Comparison of ENCODE assay signal across 8 cellular contexts in the genomic region with DNA sequence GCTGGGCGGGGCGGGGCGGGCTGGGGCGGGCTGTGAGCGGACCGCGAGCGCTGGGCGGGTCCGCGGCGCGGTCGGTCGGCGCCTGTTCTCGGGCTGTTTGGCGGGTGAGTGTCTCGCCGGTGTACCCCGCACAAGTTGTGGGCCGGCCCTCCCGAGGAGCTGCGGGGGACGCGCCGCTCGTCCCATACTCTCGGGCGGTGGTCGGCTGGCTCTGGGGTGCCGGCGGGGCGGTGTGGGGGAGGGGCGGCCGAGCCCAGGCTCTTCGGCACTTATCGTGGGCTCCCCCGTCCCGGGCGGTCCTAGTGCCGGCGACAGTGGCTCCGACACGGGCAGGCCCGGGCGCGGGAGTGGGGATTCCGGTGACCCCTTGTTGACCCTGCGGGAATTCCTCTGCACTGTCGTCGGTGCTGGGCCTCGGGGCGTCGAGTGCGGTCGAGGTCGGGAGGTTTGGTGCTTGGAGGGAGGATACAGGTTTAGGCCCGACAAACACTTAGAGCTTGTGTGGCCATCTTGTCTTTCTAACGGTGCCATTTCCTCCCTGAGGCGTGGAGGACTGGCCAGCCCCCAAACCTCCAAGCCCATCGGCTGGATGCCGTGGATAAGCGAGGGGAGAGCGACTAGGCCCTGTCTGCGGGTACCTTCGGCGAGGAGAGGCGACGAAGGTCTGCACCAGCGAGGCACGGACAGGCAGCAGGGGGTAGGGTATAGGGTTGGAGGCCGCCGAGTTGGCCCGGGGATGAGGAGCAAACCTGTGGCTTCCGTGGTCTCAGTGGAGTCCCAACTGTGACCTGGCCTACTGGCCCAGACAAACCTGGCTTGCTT. TPM values are rescaled to one million over a fixed set of nuclear protein-coding genes. Genes with fewer than 3 reads are reported as not detected.
DNase-seq lines count a peak whose midpoint lies in the region; ATAC-seq and TF ChIP-seq lines count a peak whose summit lies in the region.

SEPTIN2 (plus strand) TSS at position 47 of the 822 bp plus-strand sequence. CDS start 8,308 bp downstream, outside the sequence.

- H3K27ac ChIP-seq in SK-N-SH (ENCODE audit: low read depth in 2 of 2, low read length in 1 of 2) (peak within 1 kb of the TSS; percentile 99 to 100), angular gyrus (ENCODE audit: low read depth, low read length) (peak within 1 kb of the TSS; percentile 100)

- no peaks in the 10 kb centered on the region for H3K27me3 Mint-ChIP-seq in Calu3 (ENCODE audit: unreplicated experiment)

- POLR2A ChIA-PET in SK-N-SH (lab: Yijun Ruan, JAX): interaction anchor here (0.7 to 3.0 kb wide), 2 partner anchors 12 to 25 kb away, joined by 3 to 24 read pairs; no protein-coding TSS in a partner anchor

- TF ChIP-seq EP300 in SK-N-SH (IDR thresholded peaks at IDR 0.05; ENCODE audit: borderline replicate concordance in 1 of 2, low read depth in 1 of 2, low read length in 1 of 2): no peak

- TF ChIP-seq RAD21 in SK-N-SH (IDR thresholded peaks at IDR 0.05; ENCODE audit: low read length): no peak

- under 1% methylated on average over 26 of the region's 76 CpGs for whole genome bisulfite sequencing in SK-N-SH (ENCODE audit: low lambda C conversion rate)

- H3K4me1 Mint-ChIP-seq in Calu3 (ENCODE audit: low read depth, unreplicated experiment): peaks cover 53% of the 10 kb centered on the region

- H2AFZ ChIP-seq in SK-N-SH (ENCODE audit: low read depth): peak within 1 kb of the TSS; percentile 79

- CTCF ChIA-PET in Calu3 (lab: Charles Lee): no interaction called here
- CTCF ChIA-PET in SK-N-SH (lab: Yijun Ruan, JAX): interaction anchor here (0.6 to 3.4 kb wide), 8 partner anchors 7 to 562 kb away, joined by 3 to 29 read pairs (median 3); no protein-coding TSS in a partner anchor

- H3K4me2 ChIP-seq in SK-N-SH: peak within 1 kb of the TSS; percentile 89

- peak within 1 kb of the TSS; percentile 97 for H3K4me3 Mint-ChIP-seq in Calu3 (ENCODE audit: low read depth, unreplicated experiment)

- H3K9me2 ChIP-seq in SK-N-SH: no peaks in the 10 kb centered on the region

- TF ChIP-seq CTCF in Calu3 (IDR thresholded peaks at IDR 0.05; ENCODE audit: unreplicated experiment) (no peak), SK-N-SH (IDR thresholded peaks at IDR 0.05) (no peak)

- ATAC-seq in GM19455 (IDR thresholded peaks at IDR 0.05; ENCODE audit: unreplicated experiment): peak; percentile 43
- ATAC-seq in HG03571 (IDR thresholded peaks at IDR 0.05; ENCODE audit: unreplicated experiment): peak; percentile 38

- intact Hi-C loops in Calu3 (cut with micrococcal nuclease; ENCODE audit: unreplicated experiment): loop anchor here (5.0 kb wide), 1 partner anchor 36 kb away; no protein-coding TSS in a partner anchor

- peaks cover 12% of the 10 kb centered on the region for H3F3A ChIP-seq in SK-N-SH (replicated peaks; ENCODE audit: insufficient read depth)

- no peaks in the 10 kb centered on the region for H3K27me3 ChIP-seq in SK-N-SH (ENCODE audit: insufficient read depth)

- H3K36me3 Mint-ChIP-seq in Calu3 (ENCODE audit: insufficient read depth, unreplicated experiment): peaks cover 73% of the 10 kb centered on the region

- peak within 1 kb of the TSS; percentile 99 for H3K9ac ChIP-seq in SK-N-SH

- no TSS peak for BruUV-seq in Calu3 (replicated peaks; lab: Mats Ljungman, UMichigan)

- no peaks in the 10 kb centered on the region for H3K9me3 ChIP-seq in SK-N-SH

- H3K4me3 ChIP-seq in SK-N-SH (ENCODE audit: low read depth in 2 of 2, low read length in 1 of 2) (peak within 1 kb of the TSS; percentile 96 to 97), skeletal muscle cell (ENCODE audit: low read depth, low read length) (peak within 1 kb of the TSS; percentile 96)

- H3K27ac Mint-ChIP-seq in Calu3 (ENCODE audit: unreplicated experiment): peak within 1 kb of the TSS; percentile 100

- no peaks in the 10 kb centered on the region for H3K9me3 Mint-ChIP-seq in Calu3 (ENCODE audit: low read depth, unreplicated experiment)

- DNase-seq in Calu3: peak; percentile 72
- no peak for DNase-seq in SK-N-SH
- DNase-seq in hypothalamus (lab: John Stamatoyannopoulos, UW): peak in 45 of 51 donors; percentile 47 to 97 (median 82)
- peak; percentile 2 for DNase-seq in skeletal muscle cell (ENCODE audit: low read depth)
- no peak for DNase-seq in GM19240 (ENCODE audit: insufficient read length, low spot score)

- H4K20me1 ChIP-seq in SK-N-SH (ENCODE audit: insufficient read depth): peaks cover 56% of the 10 kb centered on the region

- peaks cover 15 to 41% of the 10 kb centered on the region in 2 experiments for H3K36me3 ChIP-seq in SK-N-SH (replicated peaks in 1 of 2; ENCODE audit: control insufficient read depth in 1 of 2, insufficient read depth in 2 of 2, low read length in 1 of 2)

- H3K4me1 ChIP-seq in SK-N-SH (ENCODE audit: control insufficient read depth in 1 of 2, insufficient read depth in 2 of 2, low read depth in 1 of 2, low read length in 1 of 2): peaks cover 25 to 30% of the 10 kb centered on the region in 2 experiments; a peak in 3 of 4 replicates

- peaks cover 92% of the 10 kb centered on the region for H3K79me2 ChIP-seq in SK-N-SH (ENCODE audit: insufficient read depth)

TF ChIP-seq in SK-N-SH, 30 proteins besides CTCF, POLR2A, EP300 and RAD21 (continues in another document):
- TF ChIP-seq CHD2 (IDR thresholded peaks at IDR 0.05; ENCODE audit: low read length, partially characterized antibody) (no peak), RXRA (IDR thresholded peaks at IDR 0.05; ENCODE audit: borderline replicate concordance, low read depth) (no peak), MXI1 (IDR thresholded peaks at IDR 0.05; ENCODE audit: low read depth, low read length) (no peak; the same call in 1 of the 2 replicates), NFIC (IDR thresholded peaks at IDR 0.05; ENCODE audit: borderline replicate concordance) (no peak), SMC3 (IDR thresholded peaks at IDR 0.05; ENCODE audit: low read depth, low read length) (no peak), YY1 (IDR thresholded peaks at IDR 0.05; ENCODE audit: low read depth) (peak; percentile 88), MEF2A (IDR thresholded peaks at IDR 0.05; ENCODE audit: borderline replicate concordance, low read depth) (no peak), GABPA (IDR thresholded peaks at IDR 0.05; ENCODE audit: low read depth) (no peak), MAX (IDR thresholded peaks at IDR 0.05; ENCODE audit: low read depth) (peak; percentile 20; the same call in 1 of the 2 replicates), EZH2phosphoT487 (IDR thresholded peaks at IDR 0.05; ENCODE audit: borderline replicate concordance, low read depth) (no peak)
- TF ChIP-seq, protein P1, sequence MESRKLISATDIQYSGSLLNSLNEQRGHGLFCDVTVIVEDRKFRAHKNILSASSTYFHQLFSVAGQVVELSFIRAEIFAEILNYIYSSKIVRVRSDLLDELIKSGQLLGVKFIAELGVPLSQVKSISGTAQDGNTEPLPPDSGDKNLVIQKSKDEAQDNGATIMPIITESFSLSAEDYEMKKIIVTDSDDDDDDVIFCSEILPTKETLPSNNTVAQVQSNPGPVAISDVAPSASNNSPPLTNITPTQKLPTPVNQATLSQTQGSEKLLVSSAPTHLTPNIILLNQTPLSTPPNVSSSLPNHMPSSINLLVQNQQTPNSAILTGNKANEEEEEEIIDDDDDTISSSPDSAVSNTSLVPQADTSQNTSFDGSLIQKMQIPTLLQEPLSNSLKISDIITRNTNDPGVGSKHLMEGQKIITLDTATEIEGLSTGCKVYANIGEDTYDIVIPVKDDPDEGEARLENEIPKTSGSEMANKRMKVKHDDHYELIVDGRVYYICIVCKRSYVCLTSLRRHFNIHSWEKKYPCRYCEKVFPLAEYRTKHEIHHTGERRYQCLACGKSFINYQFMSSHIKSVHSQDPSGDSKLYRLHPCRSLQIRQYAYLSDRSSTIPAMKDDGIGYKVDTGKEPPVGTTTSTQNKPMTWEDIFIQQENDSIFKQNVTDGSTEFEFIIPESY (IDR thresholded peaks at IDR 0.05; ENCODE audit: borderline replicate concordance, low read depth): no peak
- TF ChIP-seq, protein P2, sequence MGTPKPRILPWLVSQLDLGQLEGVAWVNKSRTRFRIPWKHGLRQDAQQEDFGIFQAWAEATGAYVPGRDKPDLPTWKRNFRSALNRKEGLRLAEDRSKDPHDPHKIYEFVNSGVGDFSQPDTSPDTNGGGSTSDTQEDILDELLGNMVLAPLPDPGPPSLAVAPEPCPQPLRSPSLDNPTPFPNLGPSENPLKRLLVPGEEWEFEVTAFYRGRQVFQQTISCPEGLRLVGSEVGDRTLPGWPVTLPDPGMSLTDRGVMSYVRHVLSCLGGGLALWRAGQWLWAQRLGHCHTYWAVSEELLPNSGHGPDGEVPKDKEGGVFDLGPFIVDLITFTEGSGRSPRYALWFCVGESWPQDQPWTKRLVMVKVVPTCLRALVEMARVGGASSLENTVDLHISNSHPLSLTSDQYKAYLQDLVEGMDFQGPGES (IDR thresholded peaks at IDR 0.05; ENCODE audit: low read depth, low read length): no peak
- TF ChIP-seq, protein P3, sequence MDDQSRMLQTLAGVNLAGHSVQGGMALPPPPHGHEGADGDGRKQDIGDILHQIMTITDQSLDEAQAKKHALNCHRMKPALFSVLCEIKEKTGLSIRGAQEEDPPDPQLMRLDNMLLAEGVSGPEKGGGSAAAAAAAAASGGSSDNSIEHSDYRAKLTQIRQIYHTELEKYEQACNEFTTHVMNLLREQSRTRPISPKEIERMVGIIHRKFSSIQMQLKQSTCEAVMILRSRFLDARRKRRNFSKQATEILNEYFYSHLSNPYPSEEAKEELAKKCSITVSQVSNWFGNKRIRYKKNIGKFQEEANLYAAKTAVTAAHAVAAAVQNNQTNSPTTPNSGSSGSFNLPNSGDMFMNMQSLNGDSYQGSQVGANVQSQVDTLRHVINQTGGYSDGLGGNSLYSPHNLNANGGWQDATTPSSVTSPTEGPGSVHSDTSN (IDR thresholded peaks at IDR 0.05): no peak

RNA-seq across cellular contexts. Expression of gene SEPTIN2, which starts in this region (rescaled TPM):
- total RNA-seq in Calu3 (2022): 413 and 445 TPM in 2 replicates
- 226 and 330 TPM in 2 replicates for polyA plus RNA-seq in SK-N-SH (2012; rRNA removed)
- polyA plus RNA-seq in SK-N-SH (2012; cell fraction: cytosol; rRNA removed): 307 and 361 TPM in 2 replicates
- polyA plus RNA-seq in SK-N-SH (2012; cell fraction: nucleus; rRNA removed): 212 and 449 TPM in 2 replicates

Comparison
In these comparisons a context has a peak if more than half of its experiments do, and no peak if none do; other contexts are left out.
1. DNase-seq: peak in Calu3 (single experiment), hypothalamus (45 of 51) and skeletal muscle cell (single experiment); none in SK-N-SH (single experiment) and GM19240 (single experiment).